23 cellular contexts compared by ENCODE assay signal in the genomic region with DNA sequence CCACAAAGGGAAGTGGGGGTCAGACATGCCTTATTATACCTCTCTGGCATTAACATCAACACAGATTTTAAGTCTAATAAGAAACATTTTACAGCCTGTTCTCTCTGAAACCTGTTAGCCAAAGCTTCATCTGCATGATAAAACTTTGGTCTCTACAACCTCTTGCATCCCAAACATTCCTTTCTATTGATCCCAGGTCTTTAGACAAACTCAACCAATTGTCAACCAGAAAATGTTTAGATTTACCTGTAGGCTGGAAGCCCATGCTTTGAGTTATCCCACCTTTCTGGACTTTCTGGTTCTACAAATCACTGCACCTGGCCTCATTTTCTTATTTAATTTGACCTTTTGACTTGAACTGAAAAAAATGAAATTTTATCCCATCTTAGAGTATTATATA. TPM values are rescaled to one million over a fixed set of nuclear protein-coding genes. Genes with fewer than 3 reads are reported as not detected.
"Had no signal": no experiment of that assay in that cellular context is flagged by ENCODE, and none has a peak within 500 bp of the region (broad histone marks: within the 10 kb centered on the region; RNA-seq: fewer than 3 reads in every experiment).

No MANE protein-coding gene starts in this region.

- DNase-seq: activated CD4-positive, alpha-beta T cell treated with anti-CD3 and anti-CD28 coated beads, Interleukin-2, amount 10 ng/mL, durations not matched to agents 24 days and 14 days; activated CD8-positive, alpha-beta memory T cell treated with anti-CD3 and anti-CD28 coated beads for 24 hours; activated gamma-delta T cell treated with Interleukin-2 at 50 U/mL for 16 hours; adrenal gland; effector CD8-positive, alpha-beta T cell; heart left ventricle; natural killer cell; pancreas; sigmoid colon; stimulated activated CD4-positive, alpha-beta T cell treated with anti-CD3 and anti-CD28 coated beads, Interleukin-4, amount 100 ng/mL, for 24 hours; stomach; testis; upper lobe of right lung had no signal

- H3K9me3 Mint-ChIP-seq: activated CD4-positive, alpha-beta T cell treated with anti-CD3 and anti-CD28 coated beads, Interleukin-2, amount 10 ng/mL, durations not matched to agents 24 days and 14 days; activated naive CD4-positive, alpha-beta T cell treated with anti-CD3 and anti-CD28 coated beads, Interleukin-2, amount 50 U/mL, for 72 hours; activated T-helper 1 cell treated with anti-CD3 and anti-CD28 coated beads, Interleukin-12 subunit alpha, Interleukin-12 subunit beta, Interleukin-2, Interleukin-4 antibody, amounts not matched to agents 30 ng/mL and 10 ng/mL and 1 ng/mL, durations not matched to agents 14 hours and 24 hours and 36 hours; dendritic cell treated with granulocyte-macrophage colony-stimulating factor and Interleukin-4, amounts not matched to agents 40 ng/mL and 50 ng/mL, for 4 days; memory B cell; natural killer cell; stimulated activated effector memory CD8-positive, alpha-beta T cell treated with anti-CD3 and anti-CD28 coated beads, Interleukin-12 subunit alpha, Interleukin-12 subunit beta, amount 100 ng/mL, for 72 hours had no signal

- ATAC-seq: activated naive CD4-positive, alpha-beta T cell treated with anti-CD3 and anti-CD28 coated beads, Interleukin-2, amount 50 U/mL, for 72 hours; esophagus mucosa; gastroesophageal sphincter; heart left ventricle; natural killer cell; pancreas; stimulated activated effector memory CD8-positive, alpha-beta T cell treated with anti-CD3 and anti-CD28 coated beads, Interleukin-12 subunit alpha, Interleukin-12 subunit beta, amount 100 ng/mL, for 72 hours; upper lobe of right lung had no signal

- H3K4me1 Mint-ChIP-seq: memory B cell; stimulated activated effector memory CD8-positive, alpha-beta T cell treated with anti-CD3 and anti-CD28 coated beads, Interleukin-12 subunit alpha, Interleukin-12 subunit beta, amount 100 ng/mL, for 72 hours had no signal

- H3K4me3 Mint-ChIP-seq: activated CD4-positive, alpha-beta T cell treated with anti-CD3 and anti-CD28 coated beads, Interleukin-2, amount 10 ng/mL, durations not matched to agents 24 days and 14 days; activated T-helper 1 cell treated with anti-CD3 and anti-CD28 coated beads, Interleukin-12 subunit alpha, Interleukin-12 subunit beta, Interleukin-2, Interleukin-4 antibody, amounts not matched to agents 30 ng/mL and 10 ng/mL and 1 ng/mL, durations not matched to agents 14 hours and 24 hours and 36 hours; dendritic cell treated with granulocyte-macrophage colony-stimulating factor and Interleukin-4, amounts not matched to agents 40 ng/mL and 50 ng/mL, for 4 days; memory B cell; natural killer cell; stimulated activated effector memory CD8-positive, alpha-beta T cell treated with anti-CD3 and anti-CD28 coated beads, Interleukin-12 subunit alpha, Interleukin-12 subunit beta, amount 100 ng/mL, for 72 hours had no signal

- H3K4me3 ChIP-seq: adrenal gland, gastroesophageal sphincter, heart left ventricle, pancreas, sigmoid colon, stomach, testis, upper lobe of right lung had no signal

- H3K27me3 Mint-ChIP-seq: activated CD4-positive, alpha-beta T cell treated with anti-CD3 and anti-CD28 coated beads, Interleukin-2, amount 10 ng/mL, durations not matched to agents 24 days and 14 days; dendritic cell treated with granulocyte-macrophage colony-stimulating factor and Interleukin-4, amounts not matched to agents 40 ng/mL and 50 ng/mL, for 4 days; memory B cell had no signal

- H3K27ac Mint-ChIP-seq: activated CD4-positive, alpha-beta T cell treated with anti-CD3 and anti-CD28 coated beads, Interleukin-2, amount 10 ng/mL, durations not matched to agents 24 days and 14 days; activated naive CD4-positive, alpha-beta T cell treated with anti-CD3 and anti-CD28 coated beads, Interleukin-2, amount 50 U/mL, for 72 hours; activated T-helper 1 cell treated with anti-CD3 and anti-CD28 coated beads, Interleukin-12 subunit alpha, Interleukin-12 subunit beta, Interleukin-2, Interleukin-4 antibody, amounts not matched to agents 30 ng/mL and 10 ng/mL and 1 ng/mL, durations not matched to agents 14 hours and 24 hours and 36 hours; dendritic cell treated with granulocyte-macrophage colony-stimulating factor and Interleukin-4, amounts not matched to agents 40 ng/mL and 50 ng/mL, for 4 days; memory B cell; natural killer cell; stimulated activated effector memory CD8-positive, alpha-beta T cell treated with anti-CD3 and anti-CD28 coated beads, Interleukin-12 subunit alpha, Interleukin-12 subunit beta, amount 100 ng/mL, for 72 hours had no signal

- H3K9me3 ChIP-seq: adrenal gland, gastroesophageal sphincter, heart left ventricle, neutrophil, pancreas, sigmoid colon, stomach, testis, upper lobe of right lung had no signal

- H3K36me3 ChIP-seq: adrenal gland, pancreas had no signal

- H3K4me1 ChIP-seq: adrenal gland, gastroesophageal sphincter, heart left ventricle, pancreas, sigmoid colon, stomach, testis, upper lobe of right lung had no signal

- H3K27ac ChIP-seq: adrenal gland, gastroesophageal sphincter, heart left ventricle, neutrophil, sigmoid colon, stomach, testis, upper lobe of right lung had no signal

- H3K27me3 ChIP-seq: adrenal gland, gastroesophageal sphincter, heart left ventricle, neutrophil, pancreas, sigmoid colon, stomach, testis, upper lobe of right lung had no signal

- FAIRE-seq: bronchial epithelial cell, pancreas had no signal

RNA-seq across cellular contexts. Expression of gene CHGB, which starts 59.9 kb away (rescaled TPM):
- polyA plus RNA-seq: liver had no signal
